In the genomic region with DNA sequence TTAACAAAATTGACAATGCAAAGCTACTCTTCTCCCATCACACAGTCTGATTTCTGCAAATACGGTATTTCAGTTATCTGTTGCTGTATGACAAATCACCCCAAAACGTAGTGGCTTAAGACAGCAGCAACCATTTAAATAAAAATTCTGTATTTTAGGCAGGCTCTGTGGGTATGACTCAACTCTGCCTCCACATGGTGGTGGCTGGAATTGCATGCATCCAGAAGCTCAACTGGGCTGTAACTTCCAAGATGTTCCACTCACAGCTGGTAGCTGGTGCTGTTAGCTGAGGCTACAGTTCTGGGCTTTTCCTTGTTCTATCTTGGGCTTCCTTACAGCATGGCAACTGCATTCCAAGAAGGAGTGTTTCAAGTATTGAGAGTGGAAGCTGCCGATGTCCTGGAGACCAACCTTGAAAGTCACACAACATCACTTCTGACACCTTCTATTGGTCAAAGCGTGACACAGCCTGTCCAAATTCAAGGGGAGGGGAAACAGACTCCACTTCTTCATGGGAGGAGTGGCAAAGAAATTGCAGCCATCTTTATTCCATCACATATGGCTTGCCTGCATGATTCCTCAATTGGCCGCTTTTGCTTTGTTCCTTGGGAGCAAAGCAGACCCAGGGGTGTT, we compare ENCODE assay signal across 8 cellular contexts. TPM values are rescaled to one million over a fixed set of nuclear protein-coding genes. Genes with fewer than 3 reads are reported as not detected.
DNase-seq lines count a peak whose midpoint lies in the region; ATAC-seq and TF ChIP-seq lines count a peak whose summit lies in the region.

No MANE protein-coding gene starts in this region.

- H3K4me1 Mint-ChIP-seq in natural killer cell, result peaks cover 0 to 6% of the 10 kb centered on the region in 2 donors
- no peaks in the 10 kb centered on the region for H3K4me1 Mint-ChIP-seq in type B pancreatic cell (ENCODE audit: unreplicated experiment)

- intact Hi-C loops in natural killer cell (cut with micrococcal nuclease), result loop anchor here (1.0 to 2.0 kb wide), 3 partner anchors 30 to 256 kb away; partner anchors contain the start of genes DEF6 and PPARD

- TF ChIP-seq CTCF in VCaP (conservative IDR thresholded peaks at IDR 0.05) (peak; percentile 77), natural killer cell (IDR thresholded peaks at IDR 0.05) (peak; percentile 95), type B pancreatic cell (conservative IDR thresholded peaks at IDR 0.05) (peak; percentile 85)

- H3K9me3 Mint-ChIP-seq in natural killer cell, result peaks cover 2 to 6% of the 10 kb centered on the region in 2 donors
- H3K9me3 Mint-ChIP-seq in type B pancreatic cell, result peaks cover 5% of the 10 kb centered on the region

- peak; percentile 40 for DNase-seq in AG20443 (ENCODE audit: low spot score)
- DNase-seq in HT-29 (ENCODE audit: low spot score), result peak; percentile 56
- DNase-seq in central memory CD4-positive, alpha-beta T cell, result peak; percentile 54
- DNase-seq in natural killer cell, result peak; percentile 63
- DNase-seq in type B pancreatic cell (ENCODE audit: extremely low spot score, unreplicated experiment), result no peak
- no peak for DNase-seq in NCI-H226
- DNase-seq in HuH-7.5 (ENCODE audit: low spot score), result no peak

- H3K27me3 Mint-ChIP-seq in natural killer cell (ENCODE audit: low read depth in 2 of 2) (peaks cover 0 to 3% of the 10 kb centered on the region in 2 donors), type B pancreatic cell (no peaks in the 10 kb centered on the region)

- no peak overlapping the region for H3K27ac ChIP-seq in VCaP

- H3K4me3 Mint-ChIP-seq in natural killer cell (no peak overlapping the region), type B pancreatic cell (no peak overlapping the region)

- H3K27ac Mint-ChIP-seq in natural killer cell (no peak overlapping the region), type B pancreatic cell (no peak overlapping the region)

- ATAC-seq in natural killer cell, result peak; percentile 74 to 91 (median 81)

- H3K36me3 Mint-ChIP-seq in natural killer cell (peaks cover 5% of the 10 kb centered on the region), type B pancreatic cell (peaks cover 4% of the 10 kb centered on the region)

RNA-seq across cellular contexts. Expression of gene TULP1, which starts 39.7 kb away (rescaled TPM):
- 0.48 TPM in 1 of 2 replicates, not detected in the other for total RNA-seq in HT-29 (2014; rRNA removed; shearing (Covaris generic))
- total RNA-seq in natural killer cell, result not detected
- 0.14 TPM in 1 of 2 replicates, not detected in the other for total RNA-seq in type B pancreatic cell (ENCODE audit: low replicate concordance)

RNA-seq across cellular contexts. Expression of gene TEAD3, which starts 55.5 kb away (rescaled TPM):
- 25.7 and 27.4 TPM in 2 replicates for total RNA-seq in HT-29 (2014; rRNA removed; shearing (Covaris generic))
- total RNA-seq in natural killer cell (under 1 TPM in 1 of 3 donors, not detected in 2; 0.39 TPM), type B pancreatic cell (ENCODE audit: low replicate concordance) (49.8 and 109 TPM in 2 replicates)

Comparison
In these comparisons a context has a peak if more than half of its experiments do, and no peak if none do; other contexts are left out.
1. DNase-seq: peak in AG20443 (single experiment), HT-29 (single experiment), central memory CD4-positive, alpha-beta T cell (single experiment) and natural killer cell (single experiment); none in type B pancreatic cell (single experiment), NCI-H226 (single experiment) and HuH-7.5 (single experiment).
2. RNA of gene TEAD3, which starts 55.5 kb away (total RNA-seq): 49.8 to 109 TPM in type B pancreatic cell and 25.7 to 27.4 TPM in HT-29; 0.39 TPM in natural killer cell; every median in the first group is over 10 times any median in the second.
3. Peak in every context shown above with its lines, with median percentiles within 50 percentile points of each other: CTCF ChIP-seq.